Comparison of ENCODE assay signal across 8 cellular contexts in the genomic region with DNA sequence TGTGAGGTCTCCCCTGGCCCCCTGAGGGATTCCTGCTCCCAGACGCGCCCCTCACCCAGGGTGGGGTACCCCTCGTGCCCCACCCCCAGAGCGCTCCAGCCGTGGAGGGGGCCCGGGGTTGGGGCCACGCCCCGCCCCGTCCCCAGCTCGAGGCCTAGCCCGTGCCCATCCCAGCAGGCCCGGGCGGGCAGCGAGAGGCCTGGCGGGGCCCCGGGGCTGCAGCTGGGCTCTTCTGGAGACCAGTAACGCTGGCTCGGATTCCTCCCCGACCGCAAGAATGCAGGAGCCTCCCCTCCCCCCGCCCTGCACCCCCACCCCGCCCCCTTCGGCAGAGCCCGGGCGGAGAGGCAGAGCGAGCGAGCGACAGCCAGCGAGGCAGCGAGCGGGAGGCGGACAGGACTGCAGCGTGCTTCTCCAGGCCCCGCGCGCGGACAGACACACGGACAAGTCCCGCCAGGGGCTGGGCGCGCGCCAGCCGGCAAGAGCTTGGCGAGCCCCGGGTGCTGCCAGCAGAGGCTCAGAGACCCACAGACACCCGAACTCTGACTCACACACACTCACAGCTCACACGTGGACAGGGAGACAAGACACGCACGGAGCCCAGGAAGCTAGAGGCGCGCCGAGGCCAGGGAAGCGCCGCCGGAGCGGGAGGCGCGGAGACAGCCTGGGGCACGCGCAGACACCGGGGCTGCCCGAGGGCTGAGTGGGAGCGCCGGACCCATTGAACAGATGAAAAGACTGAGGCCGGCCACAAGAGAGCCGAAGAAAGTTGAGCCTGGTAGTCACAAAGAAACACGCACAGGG. TPM values are rescaled to one million over a fixed set of nuclear protein-coding genes. Genes with fewer than 3 reads are reported as not detected.
A peak's percentile ranks its signal among the peaks of the same experiment; 100 is the strongest.
DNase-seq lines count a peak whose midpoint lies in the region; ATAC-seq, FAIRE-seq and TF ChIP-seq lines count a peak whose summit lies in the region.

No MANE protein-coding gene starts in this region.

- H3K36me3 ChIP-seq in tibial artery, result peaks cover 9 to 30% (median 20%) of the 10 kb centered on the region in 3 donors

- no peaks in the 10 kb centered on the region for H3K27me3 Mint-ChIP-seq in activated CD8-positive, alpha-beta T cell treated with anti-CD3 and anti-CD28 coated beads for 36 hours

- CTCF ChIA-PET in activated CD8-positive, alpha-beta T cell treated with anti-CD3 and anti-CD28 coated beads for 36 hours (lab: Charles Lee), result interaction anchor here (0.9 to 3.6 kb wide), 5 partner anchors 16 to 412 kb away, joined by 3 to 17 read pairs (median 4); partner anchors contain the start of gene DDX6

- no peaks in the 10 kb centered on the region for H3K27me3 ChIP-seq in tibial artery

- H3K4me1 ChIP-seq in tibial artery, result peaks cover 18 to 92% (median 89%) of the 10 kb centered on the region in 4 donors

- H3K9me3 ChIP-seq in tibial artery, result no peaks in the 10 kb centered on the region

- no peak for ATAC-seq in activated CD8-positive, alpha-beta T cell treated with anti-CD3 and anti-CD28 coated beads for 36 hours
- no peak for ATAC-seq in GM18907 (IDR thresholded peaks at IDR 0.05; ENCODE audit: unreplicated experiment)

- TF ChIP-seq CTCF in activated CD8-positive, alpha-beta T cell treated with anti-CD3 and anti-CD28 coated beads for 36 hours (IDR thresholded peaks at IDR 0.05), result no peak
- TF ChIP-seq CTCF in tibial artery (IDR thresholded peaks at IDR 0.05), result no peak

- H3K9me3 Mint-ChIP-seq in activated CD8-positive, alpha-beta T cell treated with anti-CD3 and anti-CD28 coated beads for 36 hours, result no peaks in the 10 kb centered on the region

- DNase-seq in A172 (ENCODE audit: low spot score), result peak; percentile 64
- DNase-seq in HTR-8/SVneo (ENCODE audit: insufficient read length, low spot score), result peak; percentile 82
- DNase-seq in activated CD8-positive, alpha-beta T cell treated with anti-CD3 and anti-CD28 coated beads for 36 hours, result peak; percentile 49
- DNase-seq in epidermal melanocyte (ENCODE audit: insufficient read length, low spot score), result peak; percentile 73
- DNase-seq in midbrain (lab: John Stamatoyannopoulos, UW), result peak; percentile 71
- peak; percentile 71 to 92 for DNase-seq in tibial artery
- DNase-seq in UCSD-AML1 (lab: John Stamatoyannopoulos, UW; ENCODE audit: unreplicated experiment), result no peak

- intact Hi-C loops in activated CD8-positive, alpha-beta T cell treated with anti-CD3 and anti-CD28 coated beads for 36 hours (cut with micrococcal nuclease), result no loop called here
- intact Hi-C loops in tibial artery (cut with DNase I; ENCODE audit: low total_unique reads), result no loop called here

- peak overlapping the region; percentile 81 for H3K4me3 Mint-ChIP-seq in activated CD8-positive, alpha-beta T cell treated with anti-CD3 and anti-CD28 coated beads for 36 hours

- peak overlapping the region; percentile 85 to 99 for H3K27ac ChIP-seq in tibial artery

- peak; percentile 97 for FAIRE-seq in HTR-8/SVneo (lab: Jason Lieb, UNC)

- H3K27ac Mint-ChIP-seq in activated CD8-positive, alpha-beta T cell treated with anti-CD3 and anti-CD28 coated beads for 36 hours, result peak overlapping the region; percentile 90

- H3K4me1 Mint-ChIP-seq in activated CD8-positive, alpha-beta T cell treated with anti-CD3 and anti-CD28 coated beads for 36 hours (ENCODE audit: low read depth), result peaks cover 70% of the 10 kb centered on the region

- H3K36me3 Mint-ChIP-seq in activated CD8-positive, alpha-beta T cell treated with anti-CD3 and anti-CD28 coated beads for 36 hours (ENCODE audit: low read depth), result peaks cover 19% of the 10 kb centered on the region

- peak overlapping the region; percentile 52 to 61 for H3K4me3 ChIP-seq in tibial artery

- POLR2A ChIA-PET in activated CD8-positive, alpha-beta T cell treated with anti-CD3 and anti-CD28 coated beads for 36 hours (lab: Charles Lee), result interaction anchor here (1.0 to 2.9 kb wide), 7 partner anchors 12 to 145 kb away, joined by 3 to 24 read pairs (median 5); partner anchors contain the start of genes DDX6 and UPK2

RNA-seq across cellular contexts. Expression of gene BCL9L, which starts 15.2 kb away (rescaled TPM):
- 7.2 and 17.2 TPM in 2 replicates for total RNA-seq in A172 (2014; rRNA removed; shearing (Covaris generic))
- total RNA-seq in activated CD8-positive, alpha-beta T cell treated with anti-CD3 and anti-CD28 coated beads for 36 hours, result 10 to 100 TPM; 35.9 to 38.8 TPM

RNA-seq across cellular contexts. Expression of gene CXCR5, which starts 26.8 kb away (rescaled TPM):
- total RNA-seq in A172 (2014; rRNA removed; shearing (Covaris generic)), result 0.02 TPM in 1 of 2 replicates, not detected in the other
- under 1 TPM; 0.60 to 0.92 TPM for total RNA-seq in activated CD8-positive, alpha-beta T cell treated with anti-CD3 and anti-CD28 coated beads for 36 hours

RNA-seq across cellular contexts. Expression of gene UPK2, which starts 45.6 kb away (rescaled TPM):
- total RNA-seq in A172 (2014; rRNA removed; shearing (Covaris generic)), result not detected in 2 replicates
- 1 to 10 TPM; 1.5 to 2.2 TPM for total RNA-seq in activated CD8-positive, alpha-beta T cell treated with anti-CD3 and anti-CD28 coated beads for 36 hours
